ENCODE assay signal across 1 cellular context in genomic region chr12:109169676-109170075, GRCh38.
TF ChIP-seq lines count a peak whose summit lies in the region.

No MANE protein-coding gene starts in this region.

TF ChIP-seq in IMR-90, 13 proteins besides CTCF, POLR2A, EP300 and RAD21 (continued from another document):
- TF ChIP-seq ELK1 (IDR thresholded peaks at IDR 0.05; ENCODE audit: borderline replicate concordance, low read depth, low read length) (no peak), MAZ (IDR thresholded peaks at IDR 0.05; ENCODE audit: borderline replicate concordance, low read depth, low read length) (no peak), MXI1 (IDR thresholded peaks at IDR 0.05; ENCODE audit: borderline replicate concordance, low read depth, low read length) (no peak), BHLHE40 (IDR thresholded peaks at IDR 0.05; ENCODE audit: low read depth, low read length) (no peak)
